In genomic region chr4:91567594-91567993, GRCh38 we compare ENCODE assay signal across 19 cellular contexts.
A peak's percentile ranks its signal among the peaks of the same experiment; 100 is the strongest.
DNase-seq lines count a peak whose midpoint lies in the region; ATAC-seq, FAIRE-seq and TF ChIP-seq lines count a peak whose summit lies in the region.
"Had no signal": no experiment of that assay in that cellular context is flagged by ENCODE, and none has a peak within 500 bp of the region (broad histone marks: within the 10 kb centered on the region; RNA-seq: fewer than 3 reads in every experiment).

No MANE protein-coding gene starts in this region.

- H3K36me3 ChIP-seq in HUES48 (ENCODE audit: control insufficient read depth, insufficient read depth, low read length) = peaks cover 2% of the 10 kb centered on the region; the same call in 1 of the 2 replicates
- H3K36me3 ChIP-seq in H1 (ENCODE audit: control insufficient read depth in 2 of 4, insufficient read depth in 4 of 4, low read length in 3 of 4) = peaks cover 0 to 14% (median 2%) of the 10 kb centered on the region in 4 experiments; a peak in 2 of 8 replicates
- no peaks in the 10 kb centered on the region; the same call in 1 of the 2 replicates for H3K36me3 ChIP-seq in iPS-20b (ENCODE audit: insufficient read depth, low read depth, low read length)
- H3K36me3 ChIP-seq in prostate gland = no peaks in the 10 kb centered on the region

- WGBS in H1 (ENCODE audit: extremely low coverage in 1 of 2, insufficient coverage in 1 of 2, insufficient read length in 1 of 2, insufficient replicate concordance in 2 of 2, low coverage in 1 of 2, low lambda C conversion rate in 2 of 2, missing lambda C conversion rate in 1 of 2), 2 experiments = 23% methylated on average over 1 of the region's 1 CpG; no CpG with 5 or more reads in 1 of the 2 experiments
- 23% methylated on average over 1 of the region's 1 CpG for WGBS in prostate gland

- no peak for TF ChIP-seq RAD21 in H1 (IDR thresholded peaks at IDR 0.05 in 1 of 2, conservative IDR thresholded peaks at IDR 0.05 in 1 of 2; ENCODE audit: low read depth in 2 of 2, low read length in 2 of 2)

- H2BK20ac ChIP-seq in H1 (ENCODE audit: low read length) = no peak overlapping the region

- TF ChIP-seq POLR2A in H1 (IDR thresholded peaks at IDR 0.05; ENCODE audit: control extremely low read depth in 1 of 2, low read depth in 2 of 2, low read length in 2 of 2) (no peak), prostate gland (IDR thresholded peaks at IDR 0.05) (no peak)

- H3K27me3 ChIP-seq in HUES48 (ENCODE audit: control insufficient read depth, insufficient read depth, low read length) = no peaks in the 10 kb centered on the region
- H3K27me3 ChIP-seq in H1 (replicated peaks in 1 of 4; ENCODE audit: control insufficient read depth in 3 of 4, extremely low read depth in 1 of 4, insufficient read depth in 3 of 4, low read length in 3 of 4) = no peaks in the 10 kb centered on the region
- no peaks in the 10 kb centered on the region for H3K27me3 ChIP-seq in iPS-20b (ENCODE audit: insufficient read depth, low read length)
- no peaks in the 10 kb centered on the region for H3K27me3 ChIP-seq in prostate gland (replicated peaks; ENCODE audit: insufficient read depth)

- POLR2A ChIA-PET in H1 (lab: Charles Lee; ENCODE audit: partially characterized antibody) = no interaction called here

- no peak for ATAC-seq in HG03342 (IDR thresholded peaks at IDR 0.05; ENCODE audit: unreplicated experiment)
- ATAC-seq: HCT116 had no signal

- TF ChIP-seq CTCF in H1 (IDR thresholded peaks at IDR 0.05; ENCODE audit: control extremely low read depth in 1 of 3, insufficient read depth in 1 of 3, low read depth in 1 of 3, low read length in 3 of 3) (no peak), prostate gland (IDR thresholded peaks at IDR 0.05) (no peak)

- DNase-seq in H1 (ENCODE audit: low read depth in 1 of 2, low spot score in 2 of 2) (no peak), globus pallidus (ENCODE audit: low spot score) (no peak), prostate gland (ENCODE audit: low spot score) (no peak), NCI-H2171 (lab: John Stamatoyannopoulos, UW) (no peak)
- DNase-seq: C1 segment of cervical spinal cord; Calu3; CD4-positive, alpha-beta memory T cell; COR-L47; DMS53; DMS79 treated with DMSO at 0.1 percent for 48 hours; GF-D8; GOT3; H7 had no signal

- no peak overlapping the region for H3K23ac ChIP-seq in H1 (ENCODE audit: insufficient read length)

- intact Hi-C loops in prostate gland (cut with DNase I) = no loop called here

- H3K4me3 ChIP-seq in HUES48 (ENCODE audit: low read depth, low read length) (no peak overlapping the region), H1 (ENCODE audit: extremely low read depth in 1 of 4, insufficient read depth in 2 of 4, low read depth in 3 of 4, low read length in 4 of 4) (peak overlapping the region in 1 of 4 experiments; percentile 18; a peak in 1 of 8 replicates), iPS-20b (ENCODE audit: low read length) (peak overlapping the region; percentile 33; the same call in 1 of the 2 replicates), prostate gland (no peak overlapping the region)

- FAIRE-seq in H1 (lab: Jason Lieb, UNC) = peak; percentile 50
- FAIRE-seq: GM12891, GM19239 had no signal

- no peaks in the 10 kb centered on the region for H4K20me1 ChIP-seq in H1 (replicated peaks in 1 of 2; ENCODE audit: control insufficient read depth in 1 of 2, insufficient read depth in 2 of 2, low read length in 2 of 2)

- no peaks in the 10 kb centered on the region for H3K79me1 ChIP-seq in H1 (ENCODE audit: low read depth, low read length)

- H3K23me2 ChIP-seq in H1 (ENCODE audit: low read depth, low read length) = no peaks in the 10 kb centered on the region

- H2BK5ac ChIP-seq in H1 (ENCODE audit: low read depth, low read length) = no peak overlapping the region

- H3K4me2 ChIP-seq in H1 (ENCODE audit: insufficient read depth in 1 of 2, low read depth in 2 of 2, low read length in 2 of 2) = peak overlapping the region in 1 of 2 experiments; percentile 43; a peak in 2 of 4 replicates

- H3K14ac ChIP-seq in H1 (ENCODE audit: insufficient read length) = no peak overlapping the region

- no peak overlapping the region for H4K91ac ChIP-seq in H1 (replicated peaks; ENCODE audit: insufficient read length, low read length)

- no peak overlapping the region for H3K4ac ChIP-seq in H1 (replicated peaks; ENCODE audit: insufficient read length, low read depth, low read length)

- H4K5ac ChIP-seq in H1 (ENCODE audit: insufficient read length, low read depth, low read length) = no peak overlapping the region

- no peak overlapping the region for H2AK5ac ChIP-seq in H1 (ENCODE audit: low read depth, low read length)

- H3K4me1 ChIP-seq in HUES48 (ENCODE audit: control insufficient read depth, insufficient read depth, low read length) (peaks cover 17% of the 10 kb centered on the region; the same call in 1 of the 2 replicates), H1 (replicated peaks in 1 of 4; ENCODE audit: control insufficient read depth in 3 of 4, insufficient read depth in 4 of 4, low read length in 3 of 4) (peaks cover 3 to 7% (median 5%) of the 10 kb centered on the region in 4 experiments; a peak in 6 of 7 replicates), iPS-20b (ENCODE audit: insufficient read depth, low read length) (peaks cover 12% of the 10 kb centered on the region; the same call in 1 of the 2 replicates), prostate gland (replicated peaks) (no peaks in the 10 kb centered on the region)

- no peak overlapping the region for H2BK15ac ChIP-seq in H1 (ENCODE audit: low read length)

- H3K9ac ChIP-seq in HUES48 (ENCODE audit: low read depth, low read length) = no peak overlapping the region
- H3K9ac ChIP-seq in H1 (replicated peaks in 1 of 4; ENCODE audit: extremely low read depth in 1 of 4, low read depth in 3 of 4, low read length in 3 of 4) = no peak overlapping the region
- H3K9ac ChIP-seq in iPS-20b (ENCODE audit: low read depth, low read length) = peak overlapping the region; percentile 20; the same call in 1 of the 2 replicates

- CTCF ChIA-PET in H1 (lab: Charles Lee; ENCODE audit: partially characterized antibody) = no interaction called here

- H3K9me3 ChIP-seq in HUES48 (ENCODE audit: control insufficient read depth, insufficient read depth, low read length) (peaks cover 27% of the 10 kb centered on the region), H1 (ENCODE audit: insufficient read depth in 2 of 2, low read depth in 1 of 2, low read length in 1 of 2) (peaks cover 16% of the 10 kb centered on the region in 2 experiments), iPS-20b (ENCODE audit: insufficient read depth, low read depth, low read length) (peaks cover 42% of the 10 kb centered on the region), prostate gland (no peaks in the 10 kb centered on the region)

- H2AFZ ChIP-seq in H1 (ENCODE audit: low read length) = no peak overlapping the region

- peak overlapping the region; percentile 74 for H3K27ac ChIP-seq in HUES48 (ENCODE audit: low read depth, low read length)
- no peak overlapping the region for H3K27ac ChIP-seq in H1 (ENCODE audit: low read depth, low read length)
- H3K27ac ChIP-seq in iPS-20b (ENCODE audit: low read length) = no peak overlapping the region
- H3K27ac ChIP-seq in prostate gland = no peak overlapping the region

- no peak overlapping the region for H4K8ac ChIP-seq in H1 (ENCODE audit: extremely low read depth, insufficient read depth, low read length)

- H2BK12ac ChIP-seq in H1 (ENCODE audit: low read depth, low read length) = no peak overlapping the region; the same call in 1 of the 2 replicates

- no peak overlapping the region for H3K56ac ChIP-seq in H1 (replicated peaks; ENCODE audit: insufficient read length, low read depth, low read length)

- no peaks in the 10 kb centered on the region for H3K79me2 ChIP-seq in H1 (ENCODE audit: control insufficient read depth in 1 of 2, insufficient read depth in 2 of 2, low read length in 2 of 2)

- no peak overlapping the region for H3K18ac ChIP-seq in H1 (ENCODE audit: extremely low read depth, low read length)

- no peak overlapping the region for H2BK120ac ChIP-seq in H1 (replicated peaks; ENCODE audit: low read depth, low read length)

- no peak for TF ChIP-seq EP300 in H1 (IDR thresholded peaks at IDR 0.05; ENCODE audit: borderline replicate concordance in 1 of 2, low read depth in 2 of 2, low read length in 2 of 2)

TF ChIP-seq in H1, 55 proteins besides CTCF, POLR2A, EP300 and RAD21:
- TF ChIP-seq ATF2 (IDR thresholded peaks at IDR 0.05; ENCODE audit: low read length) (no peak), ASH2L (IDR thresholded peaks at IDR 0.05; ENCODE audit: low read length) (no peak), YY1 (IDR thresholded peaks at IDR 0.05; ENCODE audit: low read depth, low read length) (no peak), CHD2 (IDR thresholded peaks at IDR 0.05; ENCODE audit: low read length) (no peak), TEAD4 (IDR thresholded peaks at IDR 0.05; ENCODE audit: low read depth, low read length) (no peak), NRF1 (IDR thresholded peaks at IDR 0.05; ENCODE audit: low read depth, low read length) (no peak), RXRA (IDR thresholded peaks at IDR 0.05; ENCODE audit: insufficient read depth, low read depth, low read length) (no peak), CBX5 (IDR thresholded peaks at IDR 0.05; ENCODE audit: low read depth, low read length) (no peak)
